Comparison of ENCODE assay signal across 8 cellular contexts in genomic region chr16:72561-73537, GRCh38. TPM values are rescaled to one million over a fixed set of nuclear protein-coding genes. Genes with fewer than 3 reads are reported as not detected.
DNase-seq lines count a peak whose midpoint lies in the region; ATAC-seq lines count a peak whose summit lies in the region.

Gene RHBDF1, minus strand, starts transcription at chr16:72631. Its CDS starts 7,616 bp downstream, at chr16:65015.

- H3K9me3 Mint-ChIP-seq in activated CD4-positive, alpha-beta T cell treated with anti-CD3 and anti-CD28 coated beads for 36 hours (ENCODE audit: low read depth): no peaks in the 10 kb centered on the region
- no peaks in the 10 kb centered on the region for H3K9me3 Mint-ChIP-seq in T-cell

- H3K27ac ChIP-seq in muscle layer of colon (ENCODE audit: low read depth, low read length) (peak within 1 kb of the TSS; percentile 78), aorta (ENCODE audit: low read depth in 1 of 2, low read length in 2 of 2) (peak within 1 kb of the TSS in 1 of 2 donors; percentile 66)

- peak within 1 kb of the TSS; percentile 72 for H3K9ac ChIP-seq in muscle layer of colon (ENCODE audit: low read length)

- H3K4me3 ChIP-seq in muscle layer of colon (ENCODE audit: low read depth in 1 of 2, low read length in 2 of 2) (peak within 1 kb of the TSS; percentile 60 to 61), aorta (ENCODE audit: low read length in 2 of 2) (peak within 1 kb of the TSS; percentile 36 to 73)

- no peak within 1 kb of the TSS for H3K27ac Mint-ChIP-seq in activated CD4-positive, alpha-beta T cell treated with anti-CD3 and anti-CD28 coated beads for 36 hours
- no peak within 1 kb of the TSS for H3K27ac Mint-ChIP-seq in T-cell

- H3K9me3 ChIP-seq in muscle layer of colon (ENCODE audit: low read length): no peaks in the 10 kb centered on the region
- no peaks in the 10 kb centered on the region for H3K9me3 ChIP-seq in aorta (ENCODE audit: control insufficient read depth, low read length)

- H3K27me3 ChIP-seq in muscle layer of colon (ENCODE audit: control insufficient read depth in 1 of 2, insufficient read depth in 2 of 2, low read length in 2 of 2) (no peaks in the 10 kb centered on the region), aorta (ENCODE audit: control insufficient read depth in 1 of 2, insufficient read depth in 2 of 2, low read length in 1 of 2) (no peaks in the 10 kb centered on the region)

- POLR2A ChIA-PET in activated CD4-positive, alpha-beta T cell treated with anti-CD3 and anti-CD28 coated beads for 36 hours (lab: Charles Lee): interaction anchor here (0.6 kb wide), 1 partner anchor 21 kb away, joined by 3 read pairs; no protein-coding TSS in a partner anchor
- POLR2A ChIA-PET in T-cell (lab: Charles Lee): no interaction called here

- peaks cover 56% of the 10 kb centered on the region for H3K4me1 ChIP-seq in muscle layer of colon (ENCODE audit: insufficient read depth, low read length)
- peaks cover 0 to 3% of the 10 kb centered on the region in 2 donors for H3K4me1 ChIP-seq in aorta (ENCODE audit: control insufficient read depth in 1 of 2, insufficient read depth in 2 of 2, low read length in 2 of 2)

- H3K36me3 Mint-ChIP-seq in activated CD4-positive, alpha-beta T cell treated with anti-CD3 and anti-CD28 coated beads for 36 hours (ENCODE audit: low read depth): no peaks in the 10 kb centered on the region
- no peaks in the 10 kb centered on the region for H3K36me3 Mint-ChIP-seq in T-cell

- no peaks in the 10 kb centered on the region for H3K36me3 ChIP-seq in muscle layer of colon (ENCODE audit: insufficient read depth, low read length)
- H3K36me3 ChIP-seq in aorta (ENCODE audit: control insufficient read depth in 1 of 2, insufficient read depth in 2 of 2, low read length in 1 of 2): no peaks in the 10 kb centered on the region

- CTCF ChIA-PET in activated CD4-positive, alpha-beta T cell treated with anti-CD3 and anti-CD28 coated beads for 36 hours (lab: Charles Lee): interaction anchor here (0.5 to 11.4 kb wide), 2 partner anchors 21 to 1756 kb away, joined by 3 to 214 read pairs; no protein-coding TSS in a partner anchor
- CTCF ChIA-PET in T-cell (lab: Charles Lee): interaction anchor here (0.6 kb wide), 2 partner anchors 18 to 166 kb away, joined by 3 to 6 read pairs; no protein-coding TSS in a partner anchor

- ATAC-seq in activated CD4-positive, alpha-beta T cell treated with anti-CD3 and anti-CD28 coated beads for 36 hours: peak; percentile 47
- ATAC-seq in T-cell (replicated peaks in 1 of 4) (peak in 2 of 4 experiments; percentile 22 to 26), esophagus mucosa (peak; percentile 59), aorta (ENCODE audit: low FRiP score) (peak; percentile 64), HG03460 (IDR thresholded peaks at IDR 0.05; ENCODE audit: unreplicated experiment) (no peak)

- 24 to 30% methylated on average over 44 to 62 of the region's 62 CpGs for WGBS in aorta, 2 donors

- intact Hi-C loops in activated CD4-positive, alpha-beta T cell treated with anti-CD3 and anti-CD28 coated beads for 36 hours (cut with DNase I, micrococcal nuclease): no loop called here
- intact Hi-C loops in aorta (cut with DNase I): no loop called here

- H3K4me3 Mint-ChIP-seq in activated CD4-positive, alpha-beta T cell treated with anti-CD3 and anti-CD28 coated beads for 36 hours: peak within 1 kb of the TSS; percentile 41
- H3K4me3 Mint-ChIP-seq in T-cell: peak within 1 kb of the TSS; percentile 17 to 56 (median 32)

- H3K4me1 Mint-ChIP-seq in activated CD4-positive, alpha-beta T cell treated with anti-CD3 and anti-CD28 coated beads for 36 hours: peaks cover 19% of the 10 kb centered on the region
- peaks cover 19 to 24% (median 21%) of the 10 kb centered on the region in 3 donors for H3K4me1 Mint-ChIP-seq in T-cell

- peak; percentile 44 for DNase-seq in activated CD4-positive, alpha-beta T cell treated with anti-CD3 and anti-CD28 coated beads for 36 hours
- no peak for DNase-seq in activated CD4-positive, alpha-beta T cell treated with anti-CD3 and anti-CD28 coated beads, Interleukin-2, amount 50 U/mL, for 4 hours
- DNase-seq in T-cell: no peak
- peak in 1 of 2 donors; percentile 91 for DNase-seq in aorta
- no peak for DNase-seq in cerebellar cortex (ENCODE audit: low spot score)

- peaks cover 27% of the 10 kb centered on the region for H3K27me3 Mint-ChIP-seq in activated CD4-positive, alpha-beta T cell treated with anti-CD3 and anti-CD28 coated beads for 36 hours
- peaks cover 8 to 33% of the 10 kb centered on the region in 2 donors for H3K27me3 Mint-ChIP-seq in T-cell

RNA-seq across cellular contexts. Expression of gene RHBDF1, which starts in this region (rescaled TPM):
- under 1 TPM in 1 of 2 experiments, not detected in 1; 0.40 TPM for total RNA-seq in activated CD4-positive, alpha-beta T cell treated with anti-CD3 and anti-CD28 coated beads for 36 hours
- total RNA-seq in T-cell: under 1 TPM; 0.19 to 0.93 (median 0.53) TPM
- total RNA-seq in esophagus mucosa: 21.8 TPM
- total RNA-seq in aorta: 10 to 100 TPM; 79.2 to 91.0 TPM
- polyA plus RNA-seq in aorta: 100 to 1,000 TPM in 1 of 2 donors, 10 to 100 TPM in 1; 23.7 to 215 TPM

Comparison
In these comparisons a context has a peak if more than half of its experiments do, and no peak if none do; other contexts are left out.
1. RNA of gene RHBDF1 (total RNA-seq): 79.2 to 91.0 TPM in aorta and 21.8 TPM in esophagus mucosa (single experiment); 0.19 to 0.93 TPM in T-cell and 0.40 TPM in activated CD4-positive, alpha-beta T cell treated with anti-CD3 and anti-CD28 coated beads for 36 hours; every median in the first group is over 10 times any median in the second.
2. Peak in DNase-seq and ATAC-seq in activated CD4-positive, alpha-beta T cell treated with anti-CD3 and anti-CD28 coated beads for 36 hours; RNA of the gene not detected or under 1 TPM.